ENCODE assay signal across 1 cellular context in the genomic region with DNA sequence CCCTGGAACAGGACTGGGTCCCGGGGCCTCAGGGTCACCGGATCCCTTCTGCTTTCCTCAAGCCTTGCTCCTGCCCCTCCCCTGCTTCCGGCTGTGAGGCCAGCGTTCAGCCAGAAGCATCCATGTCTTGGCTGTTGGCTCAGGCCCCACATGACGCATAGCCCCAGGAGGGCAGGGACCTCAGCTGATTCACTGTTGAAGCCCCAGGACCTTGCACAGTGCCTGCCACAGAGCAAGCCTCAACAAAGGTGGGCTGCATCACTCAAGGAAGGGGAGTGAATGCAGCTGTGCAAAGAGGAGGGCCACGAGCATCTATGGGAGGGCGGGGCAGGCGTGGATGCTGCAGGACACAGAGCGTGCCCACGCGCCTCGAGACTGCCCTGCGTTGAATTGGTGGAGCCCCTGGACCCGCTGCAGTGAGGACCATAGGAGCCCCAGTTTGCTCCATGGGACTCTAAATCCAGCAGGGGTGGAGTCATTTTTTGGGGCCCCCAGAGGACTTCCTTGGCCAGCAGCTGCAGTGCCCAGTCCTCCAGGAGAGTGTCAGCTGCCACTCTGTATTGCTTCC.
TF ChIP-seq lines count a peak whose summit lies in the region.

No MANE protein-coding gene starts in this region.

TF ChIP-seq in GM23338, 12 proteins besides CTCF, POLR2A, EP300 and RAD21 (continued from another document):
- TF ChIP-seq ZNF462 (CRISPR knock-in tag; IDR thresholded peaks at IDR 0.05) (no peak), POLR2AphosphoS5 (IDR thresholded peaks at IDR 0.05; ENCODE audit: low read depth) (no peak), CREB1 (CRISPR knock-in tag; IDR thresholded peaks at IDR 0.05; ENCODE audit: low read depth) (no peak), NANOG (IDR thresholded peaks at IDR 0.05; ENCODE audit: borderline replicate concordance) (no peak), EZH2phosphoT487 (IDR thresholded peaks at IDR 0.05; ENCODE audit: unreplicated experiment) (no peak), EZH2 (IDR thresholded peaks at IDR 0.05; ENCODE audit: low read depth, unreplicated experiment) (no peak)
- TF ChIP-seq, protein P1, sequence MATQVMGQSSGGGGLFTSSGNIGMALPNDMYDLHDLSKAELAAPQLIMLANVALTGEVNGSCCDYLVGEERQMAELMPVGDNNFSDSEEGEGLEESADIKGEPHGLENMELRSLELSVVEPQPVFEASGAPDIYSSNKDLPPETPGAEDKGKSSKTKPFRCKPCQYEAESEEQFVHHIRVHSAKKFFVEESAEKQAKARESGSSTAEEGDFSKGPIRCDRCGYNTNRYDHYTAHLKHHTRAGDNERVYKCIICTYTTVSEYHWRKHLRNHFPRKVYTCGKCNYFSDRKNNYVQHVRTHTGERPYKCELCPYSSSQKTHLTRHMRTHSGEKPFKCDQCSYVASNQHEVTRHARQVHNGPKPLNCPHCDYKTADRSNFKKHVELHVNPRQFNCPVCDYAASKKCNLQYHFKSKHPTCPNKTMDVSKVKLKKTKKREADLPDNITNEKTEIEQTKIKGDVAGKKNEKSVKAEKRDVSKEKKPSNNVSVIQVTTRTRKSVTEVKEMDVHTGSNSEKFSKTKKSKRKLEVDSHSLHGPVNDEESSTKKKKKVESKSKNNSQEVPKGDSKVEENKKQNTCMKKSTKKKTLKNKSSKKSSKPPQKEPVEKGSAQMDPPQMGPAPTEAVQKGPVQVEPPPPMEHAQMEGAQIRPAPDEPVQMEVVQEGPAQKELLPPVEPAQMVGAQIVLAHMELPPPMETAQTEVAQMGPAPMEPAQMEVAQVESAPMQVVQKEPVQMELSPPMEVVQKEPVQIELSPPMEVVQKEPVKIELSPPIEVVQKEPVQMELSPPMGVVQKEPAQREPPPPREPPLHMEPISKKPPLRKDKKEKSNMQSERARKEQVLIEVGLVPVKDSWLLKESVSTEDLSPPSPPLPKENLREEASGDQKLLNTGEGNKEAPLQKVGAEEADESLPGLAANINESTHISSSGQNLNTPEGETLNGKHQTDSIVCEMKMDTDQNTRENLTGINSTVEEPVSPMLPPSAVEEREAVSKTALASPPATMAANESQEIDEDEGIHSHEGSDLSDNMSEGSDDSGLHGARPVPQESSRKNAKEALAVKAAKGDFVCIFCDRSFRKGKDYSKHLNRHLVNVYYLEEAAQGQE (IDR thresholded peaks at IDR 0.05; ENCODE audit: unreplicated experiment): no peak
- TF ChIP-seq, protein P2, sequence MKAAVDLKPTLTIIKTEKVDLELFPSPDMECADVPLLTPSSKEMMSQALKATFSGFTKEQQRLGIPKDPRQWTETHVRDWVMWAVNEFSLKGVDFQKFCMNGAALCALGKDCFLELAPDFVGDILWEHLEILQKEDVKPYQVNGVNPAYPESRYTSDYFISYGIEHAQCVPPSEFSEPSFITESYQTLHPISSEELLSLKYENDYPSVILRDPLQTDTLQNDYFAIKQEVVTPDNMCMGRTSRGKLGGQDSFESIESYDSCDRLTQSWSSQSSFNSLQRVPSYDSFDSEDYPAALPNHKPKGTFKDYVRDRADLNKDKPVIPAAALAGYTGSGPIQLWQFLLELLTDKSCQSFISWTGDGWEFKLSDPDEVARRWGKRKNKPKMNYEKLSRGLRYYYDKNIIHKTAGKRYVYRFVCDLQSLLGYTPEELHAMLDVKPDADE (IDR thresholded peaks at IDR 0.05): no peak
